ENCODE assay signal across 23 cellular contexts in the genomic region with DNA sequence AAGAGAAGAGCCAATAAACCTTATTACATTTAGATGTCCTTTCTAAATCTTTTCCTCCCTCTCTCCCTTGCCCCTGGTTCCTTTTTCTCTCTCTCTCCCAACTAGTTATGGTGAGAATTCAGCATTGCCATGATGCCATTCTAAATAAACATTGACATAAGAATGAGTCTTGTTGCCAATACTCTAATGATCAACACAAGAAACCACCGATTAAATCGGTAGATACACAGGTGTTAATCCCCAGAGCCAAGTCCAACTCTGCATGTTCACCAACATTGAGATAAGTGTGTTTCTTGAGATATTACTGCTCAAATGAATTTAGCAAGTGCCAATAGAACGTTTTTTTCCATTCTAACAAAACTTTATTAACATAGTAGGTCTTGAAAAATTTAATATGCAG.
"Had no signal": no experiment of that assay in that cellular context is flagged by ENCODE, and none has a peak within 500 bp of the region (broad histone marks: within the 10 kb centered on the region; RNA-seq: fewer than 3 reads in every experiment).

No MANE protein-coding gene starts in this region.

- H3K27me3 ChIP-seq: neural progenitor cell, ovary, right lobe of liver, sigmoid colon, stomach, thyroid gland, tibial nerve, upper lobe of left lung, vagina had no signal

- H3K4me2 ChIP-seq: neural progenitor cell had no signal

- DNase-seq: occipital lobe; ovary; posterior cingulate gyrus; psoas muscle; right cardiac atrium; right lobe of liver; sigmoid colon; small intestine; stimulated activated CD4-positive, alpha-beta T cell treated with anti-CD3 and anti-CD28 coated beads, Interleukin-15, amount 100 ng/mL, for 24 hours; stimulated activated CD4-positive, alpha-beta T cell treated with anti-CD3 and anti-CD28 coated beads, Interleukin-2, amount 100 ng/mL, for 24 hours; stimulated activated CD4-positive, alpha-beta T cell treated with anti-CD3 and anti-CD28 coated beads, Interleukin-2, amount 100 ng/mL, for 48 hours; stimulated activated CD4-positive, alpha-beta T cell treated with anti-CD3 and anti-CD28 coated beads, Interleukin-4, amount 100 ng/mL, for 24 hours; stimulated activated naive B cell treated with anti-CD40 and anti-IgM and Interleukin-4, amounts not matched to agents 10 μg/mL and 1 μg/mL and 100 μg/mL, for 72 hours; stimulated activated naive CD4-positive, alpha-beta T cell treated with Interleukin-2 at 50 U/mL for 16 hours; stomach; thyroid gland; trophoblast cell; upper lobe of left lung had no signal

- H3K9me3 ChIP-seq: ovary, psoas muscle, right lobe of liver, sigmoid colon, thoracic aorta, thyroid gland, upper lobe of left lung, vagina had no signal

- H3K4me3 ChIP-seq: neural progenitor cell, ovary, psoas muscle, right lobe of liver, sigmoid colon, stomach, thoracic aorta, thyroid gland, tibial nerve, upper lobe of left lung, vagina had no signal

- H3K36me3 ChIP-seq: neural progenitor cell, ovary, right lobe of liver, sigmoid colon, stomach, thoracic aorta, thyroid gland, tibial nerve, upper lobe of left lung, vagina had no signal

- H3K27ac ChIP-seq: neural progenitor cell, ovary, parathyroid adenoma, psoas muscle, right lobe of liver, sigmoid colon, stomach, thoracic aorta, thyroid gland, tibial nerve, upper lobe of left lung, vagina had no signal

- H3K4me1 ChIP-seq: parathyroid adenoma, psoas muscle, right lobe of liver, sigmoid colon, stomach, thyroid gland, tibial nerve, upper lobe of left lung, vagina had no signal

- H3K79me2 ChIP-seq: parathyroid adenoma had no signal

- H2AFZ ChIP-seq: neural progenitor cell, parathyroid adenoma had no signal
